Comparison of ENCODE assay signal across 29 cellular contexts in the genomic region with DNA sequence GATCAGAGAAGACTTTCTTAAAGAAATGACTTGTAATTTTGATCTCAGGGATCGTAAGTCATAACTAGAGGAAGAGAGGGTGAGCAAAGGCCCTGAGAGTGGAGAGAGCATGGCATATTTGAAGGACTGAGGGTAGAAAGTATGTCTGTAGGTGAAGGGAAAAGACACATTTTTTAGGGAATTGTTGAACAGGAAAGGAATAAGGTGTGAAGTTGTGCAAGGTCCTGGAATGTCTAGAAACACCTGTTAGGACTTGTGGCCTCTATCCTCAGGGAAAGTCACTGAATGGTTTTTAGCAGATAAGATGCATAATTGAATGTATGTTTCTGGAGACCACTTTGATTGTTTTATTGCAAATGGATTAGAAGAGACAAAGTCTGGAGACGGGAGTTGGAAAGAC.
"Had no signal": no experiment of that assay in that cellular context is flagged by ENCODE, and none has a peak within 500 bp of the region (broad histone marks: within the 10 kb centered on the region; RNA-seq: fewer than 3 reads in every experiment).

No MANE protein-coding gene starts in this region.

- H3K36me3 ChIP-seq: ascending aorta, breast epithelium, esophagus squamous epithelium, gastroesophageal sphincter had no signal

- H3K27me3 ChIP-seq: ascending aorta, breast epithelium, dorsolateral prefrontal cortex, esophagus squamous epithelium, gastroesophageal sphincter had no signal

- H3K4me1 Mint-ChIP-seq: activated CD4-positive, alpha-beta T cell treated with anti-CD3 and anti-CD28 coated beads for 36 hours; activated CD4-positive, alpha-beta T cell treated with anti-CD3 and anti-CD28 coated beads, Interleukin-2, amount 10 ng/mL, durations not matched to agents 24 days and 14 days; activated CD8-positive, alpha-beta memory T cell treated with anti-CD3 and anti-CD28 coated beads, Interleukin-2, amount 10 ng/mL, durations not matched to agents 7 days and 5 days; activated naive CD4-positive, alpha-beta T cell treated with anti-CD3 and anti-CD28 coated beads, Interleukin-2, amount 50 U/mL, for 24 hours; activated naive CD8-positive, alpha-beta T cell treated with anti-CD3 and anti-CD28 coated beads for 36 hours; brain; central memory CD8-positive, alpha-beta T cell had no signal

- ATAC-seq: activated CD4-positive, alpha-beta T cell treated with anti-CD3 and anti-CD28 coated beads for 36 hours; activated CD8-positive, alpha-beta memory T cell treated with anti-CD3 and anti-CD28 coated beads, Interleukin-2, amount 10 ng/mL, durations not matched to agents 7 days and 5 days; activated CD8-positive, alpha-beta T cell treated with anti-CD3 and anti-CD28 coated beads, Interleukin-2, amount 10 ng/mL, durations not matched to agents 7 days and 5 days; gastroesophageal sphincter had no signal

- H3K4me1 ChIP-seq: ascending aorta, breast epithelium, gastroesophageal sphincter had no signal

- H3K9me3 Mint-ChIP-seq: activated CD4-positive, alpha-beta memory T cell treated with anti-CD3 and anti-CD28 coated beads for 36 hours; activated CD4-positive, alpha-beta T cell treated with anti-CD3 and anti-CD28 coated beads, Interleukin-2, amount 10 ng/mL, durations not matched to agents 24 days and 14 days; activated naive CD4-positive, alpha-beta T cell treated with anti-CD3 and anti-CD28 coated beads, Interleukin-2, amount 50 U/mL, for 24 hours; activated naive CD8-positive, alpha-beta T cell treated with anti-CD3 and anti-CD28 coated beads for 36 hours; brain; dendritic cell treated with granulocyte-macrophage colony-stimulating factor and Interleukin-4, amounts not matched to agents 40 ng/mL and 50 ng/mL, for 4 days had no signal

- H3K27me3 Mint-ChIP-seq: activated CD4-positive, alpha-beta memory T cell treated with anti-CD3 and anti-CD28 coated beads for 36 hours; activated CD4-positive, alpha-beta T cell treated with anti-CD3 and anti-CD28 coated beads for 36 hours; activated CD4-positive, alpha-beta T cell treated with anti-CD3 and anti-CD28 coated beads, Interleukin-2, amount 10 ng/mL, durations not matched to agents 24 days and 14 days; activated CD8-positive, alpha-beta memory T cell treated with anti-CD3 and anti-CD28 coated beads, Interleukin-2, amount 10 ng/mL, durations not matched to agents 7 days and 5 days; activated naive CD4-positive, alpha-beta T cell treated with anti-CD3 and anti-CD28 coated beads, Interleukin-2, amount 50 U/mL, for 24 hours; activated naive CD8-positive, alpha-beta T cell treated with anti-CD3 and anti-CD28 coated beads for 36 hours; central memory CD8-positive, alpha-beta T cell; dendritic cell treated with granulocyte-macrophage colony-stimulating factor and Interleukin-4, amounts not matched to agents 40 ng/mL and 50 ng/mL, for 4 days had no signal

- H3K4me3 Mint-ChIP-seq: activated CD4-positive, alpha-beta memory T cell treated with anti-CD3 and anti-CD28 coated beads for 36 hours; activated CD4-positive, alpha-beta T cell treated with anti-CD3 and anti-CD28 coated beads for 36 hours; activated CD4-positive, alpha-beta T cell treated with anti-CD3 and anti-CD28 coated beads, Interleukin-2, amount 10 ng/mL, durations not matched to agents 24 days and 14 days; activated CD8-positive, alpha-beta memory T cell treated with anti-CD3 and anti-CD28 coated beads, Interleukin-2, amount 10 ng/mL, durations not matched to agents 7 days and 5 days; activated CD8-positive, alpha-beta T cell treated with anti-CD3 and anti-CD28 coated beads, Interleukin-2, amount 10 ng/mL, durations not matched to agents 7 days and 5 days; activated naive CD4-positive, alpha-beta T cell treated with anti-CD3 and anti-CD28 coated beads for 36 hours; activated naive CD4-positive, alpha-beta T cell treated with anti-CD3 and anti-CD28 coated beads, Interleukin-2, amount 50 U/mL, for 24 hours; activated naive CD8-positive, alpha-beta T cell treated with anti-CD3 and anti-CD28 coated beads for 36 hours; activated T-helper 1 cell treated with anti-CD3 and anti-CD28 coated beads, Interleukin-12 subunit alpha, Interleukin-12 subunit beta, Interleukin-2, Interleukin-4 antibody, amounts not matched to agents 30 ng/mL and 10 ng/mL and 1 ng/mL, durations not matched to agents 14 hours and 24 hours and 36 hours; brain; central memory CD8-positive, alpha-beta T cell; dendritic cell treated with granulocyte-macrophage colony-stimulating factor and Interleukin-4, amounts not matched to agents 40 ng/mL and 50 ng/mL, for 4 days had no signal

- DNase-seq: activated CD4-positive, alpha-beta memory T cell treated with anti-CD3 and anti-CD28 coated beads for 36 hours; activated CD4-positive, alpha-beta T cell treated with anti-CD3 and anti-CD28 coated beads for 36 hours; activated CD4-positive, alpha-beta T cell treated with anti-CD3 and anti-CD28 coated beads, Interleukin-2, amount 10 ng/mL, durations not matched to agents 24 days and 14 days; activated CD4-positive, CD25-positive, alpha-beta regulatory T cell; activated CD4-positive, CD25-positive, alpha-beta regulatory T cell treated with anti-CD3 and anti-CD28 coated beads, Interleukin-2, amount 50 U/mL, for 72 hours; activated CD8-positive, alpha-beta memory T cell treated with anti-CD3 and anti-CD28 coated beads, Interleukin-2, amount 10 ng/mL, durations not matched to agents 7 days and 5 days; activated CD8-positive, alpha-beta memory T cell treated with anti-CD3 and anti-CD28 coated beads, Interleukin-2, amount 50 U/mL, for 4 hours; activated CD8-positive, alpha-beta T cell treated with anti-CD3 and anti-CD28 coated beads, Interleukin-2, amount 10 ng/mL, durations not matched to agents 7 days and 5 days; activated effector memory CD4-positive, alpha-beta T cell treated with anti-CD3 and anti-CD28 coated beads, Interleukin-2, amount 50 U/mL, for 16 hours; activated naive CD4-positive, alpha-beta T cell treated with anti-CD3 and anti-CD28 coated beads for 36 hours; activated naive CD8-positive, alpha-beta T cell treated with anti-CD3 and anti-CD28 coated beads for 36 hours; activated T-cell treated with anti-CD3 and anti-CD28 coated beads, Interleukin-2, amount 50 U/mL, for 1 hour; activated T-cell treated with anti-CD3 and anti-CD28 coated beads, Interleukin-2, amount 50 U/mL, for 48 hours; dorsolateral prefrontal cortex; effector memory CD4-positive, alpha-beta T cell; esophagus squamous epithelium; foreskin melanocyte; T-helper 2 cell had no signal

- H3K4me3 ChIP-seq: ascending aorta, breast epithelium, coronary artery, dorsolateral prefrontal cortex, esophagus squamous epithelium, gastroesophageal sphincter had no signal

- H3K9me3 ChIP-seq: ascending aorta, breast epithelium, esophagus squamous epithelium, gastroesophageal sphincter had no signal

- H3K27ac ChIP-seq: ascending aorta, coronary artery, epithelial cell of prostate, esophagus squamous epithelium, gastroesophageal sphincter had no signal

- H3K27ac Mint-ChIP-seq: activated CD4-positive, alpha-beta memory T cell treated with anti-CD3 and anti-CD28 coated beads for 36 hours; activated CD4-positive, alpha-beta T cell treated with anti-CD3 and anti-CD28 coated beads, Interleukin-2, amount 10 ng/mL, durations not matched to agents 24 days and 14 days; activated CD8-positive, alpha-beta memory T cell treated with anti-CD3 and anti-CD28 coated beads, Interleukin-2, amount 10 ng/mL, durations not matched to agents 7 days and 5 days; activated CD8-positive, alpha-beta T cell treated with anti-CD3 and anti-CD28 coated beads, Interleukin-2, amount 10 ng/mL, durations not matched to agents 7 days and 5 days; activated naive CD4-positive, alpha-beta T cell treated with anti-CD3 and anti-CD28 coated beads for 36 hours; activated naive CD4-positive, alpha-beta T cell treated with anti-CD3 and anti-CD28 coated beads, Interleukin-2, amount 50 U/mL, for 24 hours; activated naive CD8-positive, alpha-beta T cell treated with anti-CD3 and anti-CD28 coated beads for 36 hours; activated T-helper 1 cell treated with anti-CD3 and anti-CD28 coated beads, Interleukin-12 subunit alpha, Interleukin-12 subunit beta, Interleukin-2, Interleukin-4 antibody, amounts not matched to agents 30 ng/mL and 10 ng/mL and 1 ng/mL, durations not matched to agents 14 hours and 24 hours and 36 hours; activated T-helper 2 cell treated with anti-CD3 and anti-CD28 coated beads, Interferon-gamma antibody, Interleukin-2, Interleukin-4, amounts not matched to agents 10 μg/mL and 5 μg/mL and 100 μg/mL, durations not matched to agents 14 hours and 24 hours and 36 hours; dendritic cell treated with granulocyte-macrophage colony-stimulating factor and Interleukin-4, amounts not matched to agents 40 ng/mL and 50 ng/mL, for 4 days had no signal

- H3K36me3 Mint-ChIP-seq: activated CD4-positive, alpha-beta memory T cell treated with anti-CD3 and anti-CD28 coated beads for 36 hours; activated CD8-positive, alpha-beta memory T cell treated with anti-CD3 and anti-CD28 coated beads, Interleukin-2, amount 10 ng/mL, durations not matched to agents 7 days and 5 days; brain had no signal
